17 cellular contexts compared by ENCODE assay signal in the genomic region with DNA sequence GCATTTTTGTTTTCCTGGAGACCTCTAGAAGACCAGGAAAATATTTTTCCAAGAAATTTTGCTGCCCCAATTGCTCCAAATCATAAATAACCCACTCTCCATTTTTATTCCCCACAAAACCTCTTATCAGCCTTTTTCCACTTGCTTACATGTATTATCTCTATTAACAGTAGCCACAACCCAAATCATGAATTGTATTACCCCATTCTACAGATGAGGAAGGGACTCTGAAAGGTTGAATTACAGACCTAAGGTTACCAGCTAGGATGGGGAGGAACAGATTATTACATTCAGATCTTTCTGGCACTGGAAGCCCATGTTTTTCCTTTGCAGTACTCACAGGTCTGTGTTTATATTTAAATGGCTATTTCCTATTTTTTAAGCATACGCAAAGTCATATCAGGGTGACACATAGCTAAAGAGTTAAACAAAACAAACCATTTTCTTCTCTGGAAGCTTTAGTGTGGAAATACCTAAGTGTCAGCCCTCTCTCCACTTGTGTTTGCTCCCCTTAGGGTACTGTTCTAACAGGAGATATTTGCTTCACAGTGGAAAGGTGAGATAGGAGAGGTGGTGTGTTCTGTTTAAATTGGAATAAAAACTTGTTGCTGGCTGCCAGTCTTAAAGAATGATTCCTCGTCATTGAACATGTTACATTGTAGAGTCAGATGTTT. TPM values are rescaled to one million over a fixed set of nuclear protein-coding genes. Genes with fewer than 3 reads are reported as not detected.
DNase-seq lines count a peak whose midpoint lies in the region; ATAC-seq and TF ChIP-seq lines count a peak whose summit lies in the region.
"Had no signal": no experiment of that assay in that cellular context is flagged by ENCODE, and none has a peak within 500 bp of the region (broad histone marks: within the 10 kb centered on the region; RNA-seq: fewer than 3 reads in every experiment).

No MANE protein-coding gene starts in this region.

- no peaks in the 10 kb centered on the region for H3K27me3 ChIP-seq in brain microvascular endothelial cell (replicated peaks)
- H3K27me3 ChIP-seq in lower lobe of right lung (ENCODE audit: low read depth), result no peaks in the 10 kb centered on the region
- H3K27me3 ChIP-seq in stomach, result no peaks in the 10 kb centered on the region

- in situ Hi-C loops in brain microvascular endothelial cell (cut with HindIII; ENCODE audit: low pct_ligation_motif_present, low sequenced_read_pairs), result no loop called here

- peak; percentile 57 for DNase-seq in M059J (ENCODE audit: low read depth)
- no peak for DNase-seq in brain microvascular endothelial cell
- DNase-seq in lower lobe of right lung, result no peak
- DNase-seq in stomach, result no peak
- DNase-seq in mucosa of gallbladder (ENCODE audit: low spot score), result no peak
- DNase-seq: activated CD4-positive, alpha-beta T cell treated with anti-CD3 and anti-CD28 coated beads for 4 hours; activated T-cell treated with anti-CD3 and anti-CD28 coated beads for 4 hours; DMS153; glutamatergic neuron; islet precursor cell; NCI-H2171 treated with DMSO at 0.1 percent for 48 hours; NK-92 treated with Interleukin-12 subunit alpha and Interleukin-12 subunit beta, amount 100 ng/mL, for 24 hours; SIG-M5; stimulated activated naive CD4-positive, alpha-beta T cell treated with Interleukin-2 at 50 U/mL for 16 hours had no signal

- no peak for TF ChIP-seq POLR2A in stomach (IDR thresholded peaks at IDR 0.05)

- ATAC-seq in lower lobe of right lung (peak; percentile 42 to 77), GM21367 (IDR thresholded peaks at IDR 0.05; ENCODE audit: unreplicated experiment) (no peak), GM21515 (IDR thresholded peaks at IDR 0.05; ENCODE audit: unreplicated experiment) (no peak), HG02870 (IDR thresholded peaks at IDR 0.05; ENCODE audit: unreplicated experiment) (no peak)

- TF ChIP-seq CTCF in brain microvascular endothelial cell (IDR thresholded peaks at IDR 0.05; ENCODE audit: low read depth, low read length, missing control alignments) (no peak), lower lobe of right lung (IDR thresholded peaks at IDR 0.05) (no peak), stomach (IDR thresholded peaks at IDR 0.05) (no peak)

- H3K36me3 ChIP-seq in brain microvascular endothelial cell (replicated peaks), result no peaks in the 10 kb centered on the region
- H3K36me3 ChIP-seq in lower lobe of right lung, result no peaks in the 10 kb centered on the region
- no peaks in the 10 kb centered on the region for H3K36me3 ChIP-seq in stomach

- H3K4me1 ChIP-seq in lower lobe of right lung, result peaks cover 83% of the 10 kb centered on the region
- H3K4me1 ChIP-seq in stomach, result peaks cover 59 to 100% (median 75%) of the 10 kb centered on the region in 4 donors

- no peak for TF ChIP-seq EP300 in stomach (IDR thresholded peaks at IDR 0.05)

- WGBS in stomach, 5 donors, result 27 to 45% (median 35%) methylated on average over 2 of the region's 2 CpGs

- no peaks in the 10 kb centered on the region for H3K9me3 ChIP-seq in lower lobe of right lung
- H3K9me3 ChIP-seq in stomach, result no peaks in the 10 kb centered on the region

- H3K27ac ChIP-seq in brain microvascular endothelial cell (peak overlapping the region; percentile 46), lower lobe of right lung (peak overlapping the region; percentile 44), stomach (peak overlapping the region; percentile 31 to 75 (median 68))

- H3K4me3 ChIP-seq in brain microvascular endothelial cell (ENCODE audit: low read depth, low read length) (no peak overlapping the region), lower lobe of right lung (no peak overlapping the region), stomach (no peak overlapping the region)

- intact Hi-C loops in lower lobe of right lung (cut with DNase I), result no loop called here
- intact Hi-C loops in stomach (cut with DNase I; ENCODE audit: low total_unique reads), result no loop called here

RNA-seq across cellular contexts. Expression of gene PHACTR2, which starts 18.7 kb away (rescaled TPM):
- 21.3 and 32.0 TPM in 2 replicates for total RNA-seq in M059J (2014; rRNA removed; shearing (Covaris generic))
- total RNA-seq in lower lobe of right lung (115 TPM), stomach (100 to 1,000 TPM in 2 of 5 donors, 10 to 100 TPM in 3; 25.8 to 126 (median 59.6) TPM), mucosa of gallbladder (57.6 TPM)
- 10 to 100 TPM in 2 of 3 donors, 1 to 10 TPM in 1; 3.0 to 14.1 (median 10.6) TPM for polyA plus RNA-seq in stomach

Comparison
In these comparisons a context has a peak if more than half of its experiments do, and no peak if none do; other contexts are left out.
1. ATAC-seq: peak in lower lobe of right lung (2 of 2); none in GM21367 (single experiment), GM21515 (single experiment) and HG02870 (single experiment).
2. Peak in every context shown above with its lines, with median percentiles within 50 percentile points of each other: H3K27ac ChIP-seq.